Comparison of ENCODE assay signal across 18 cellular contexts in the genomic region with DNA sequence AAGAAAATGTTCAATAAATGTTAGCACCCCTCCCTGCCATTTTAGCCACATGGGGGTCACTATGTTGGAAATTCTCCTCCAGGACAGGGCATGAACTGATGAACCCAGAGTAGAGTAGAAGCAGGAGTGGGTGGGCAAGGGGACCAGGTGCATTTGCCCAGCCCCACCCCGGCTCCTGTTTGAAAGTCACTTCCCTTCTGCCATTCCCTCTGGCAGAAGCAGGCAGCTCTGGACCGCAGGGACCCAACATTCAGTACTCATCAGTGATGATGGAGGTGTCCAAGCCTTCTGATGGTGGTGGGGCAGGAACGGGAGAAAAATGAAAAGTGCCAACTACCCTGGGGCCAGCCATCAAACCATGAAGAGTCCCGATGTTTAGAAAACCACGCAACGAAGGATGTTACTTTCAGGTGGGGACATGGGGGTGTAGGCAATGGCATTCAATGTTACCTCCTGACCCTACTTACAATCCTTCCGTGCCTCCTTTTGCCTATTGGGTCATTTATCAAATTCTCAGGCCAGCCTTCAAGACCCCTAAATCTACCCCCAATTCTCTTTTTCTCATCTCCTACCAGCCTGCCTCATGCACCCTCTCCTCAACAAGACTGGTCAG. TPM values are rescaled to one million over a fixed set of nuclear protein-coding genes. Genes with fewer than 3 reads are reported as not detected.
DNase-seq lines count a peak whose midpoint lies in the region; ATAC-seq, FAIRE-seq and TF ChIP-seq lines count a peak whose summit lies in the region.
"Had no signal": no experiment of that assay in that cellular context is flagged by ENCODE, and none has a peak within 500 bp of the region (broad histone marks: within the 10 kb centered on the region; RNA-seq: fewer than 3 reads in every experiment).

No MANE protein-coding gene starts in this region.

- H3K36me3 Mint-ChIP-seq in astrocyte (ENCODE audit: low read depth, unreplicated experiment) (peaks cover 40% of the 10 kb centered on the region), memory B cell (peaks cover 25% of the 10 kb centered on the region)

- H3K79me2 ChIP-seq in astrocyte (ENCODE audit: insufficient read depth, low read length) = no peaks in the 10 kb centered on the region

- H4K20me1 ChIP-seq in astrocyte (ENCODE audit: insufficient read depth, low read length) = peaks cover 22% of the 10 kb centered on the region
- H4K20me1 ChIP-seq: BLaER1 had no signal

- H3K36me3 ChIP-seq in astrocyte (ENCODE audit: insufficient read depth, low read length) (peaks cover 8% of the 10 kb centered on the region), vagina (peaks cover 0 to 12% of the 10 kb centered on the region in 2 donors)

- no peak overlapping the region for H3K9ac ChIP-seq in astrocyte (ENCODE audit: low read length)
- H3K9ac ChIP-seq: BLaER1 had no signal

- H3K27ac ChIP-seq in astrocyte (ENCODE audit: low read depth, low read length) = no peak overlapping the region
- no peak overlapping the region for H3K27ac ChIP-seq in vagina
- H3K27ac ChIP-seq: BLaER1 had no signal

- no peak overlapping the region for H3K4me2 ChIP-seq in astrocyte (ENCODE audit: low read length)
- H3K4me2 ChIP-seq: BLaER1 had no signal

- no peak for TF ChIP-seq POLR2A in vagina (IDR thresholded peaks at IDR 0.05)

- peaks cover 14% of the 10 kb centered on the region for H3K4me1 Mint-ChIP-seq in astrocyte (ENCODE audit: low read depth, unreplicated experiment)
- peaks cover 5% of the 10 kb centered on the region for H3K4me1 Mint-ChIP-seq in memory B cell

- H3K4me1 ChIP-seq in astrocyte (ENCODE audit: insufficient read depth, low read length) (peaks cover 9% of the 10 kb centered on the region), vagina (peaks cover 22% of the 10 kb centered on the region)
- H3K4me1 ChIP-seq: BLaER1, HAP-1 had no signal

- H3K9me3 ChIP-seq in astrocyte (ENCODE audit: insufficient read depth, low read depth, low read length) (no peaks in the 10 kb centered on the region), vagina (no peaks in the 10 kb centered on the region)
- H3K9me3 ChIP-seq: BLaER1, Caco-2, HAP-1 had no signal

- H3K27me3 ChIP-seq in astrocyte (ENCODE audit: insufficient read depth, low read length) (no peaks in the 10 kb centered on the region), vagina (no peaks in the 10 kb centered on the region)
- H3K27me3 ChIP-seq: BLaER1 had no signal

- H3K4me3 Mint-ChIP-seq in astrocyte (ENCODE audit: unreplicated experiment) = peak overlapping the region; percentile 27
- H3K4me3 Mint-ChIP-seq in memory B cell = no peak overlapping the region
- H3K4me3 Mint-ChIP-seq: CD8-positive, alpha-beta memory T cell had no signal

- H3K27me3 Mint-ChIP-seq in astrocyte (ENCODE audit: low read depth, unreplicated experiment) (peaks cover 18% of the 10 kb centered on the region), memory B cell (no peaks in the 10 kb centered on the region)
- H3K27me3 Mint-ChIP-seq: CD8-positive, alpha-beta memory T cell had no signal

- H3K27ac Mint-ChIP-seq in astrocyte (ENCODE audit: unreplicated experiment) = no peak overlapping the region
- H3K27ac Mint-ChIP-seq in memory B cell = peak overlapping the region; percentile 43

- no peak for TF ChIP-seq CTCF in astrocyte (IDR thresholded peaks at IDR 0.05; ENCODE audit: insufficient read depth, low read depth, low read length)
- no peak for TF ChIP-seq CTCF in vagina (IDR thresholded peaks at IDR 0.05)
- TF ChIP-seq CTCF in GM10266 (IDR thresholded peaks at IDR 0.05; ENCODE audit: control insufficient read depth, insufficient read depth, low read depth, missing control alignments) = no peak

- FAIRE-seq in astrocyte (lab: Jason Lieb, UNC) = no peak
- FAIRE-seq: GM19239, H1 had no signal

- H3K9me3 Mint-ChIP-seq in astrocyte (ENCODE audit: unreplicated experiment) (peaks cover 4% of the 10 kb centered on the region), memory B cell (no peaks in the 10 kb centered on the region)
- H3K9me3 Mint-ChIP-seq: CD8-positive, alpha-beta memory T cell had no signal

- H3K4me3 ChIP-seq in astrocyte (ENCODE audit: insufficient read depth, low read depth, low read length) = no peak overlapping the region
- H3K4me3 ChIP-seq in vagina = no peak overlapping the region
- H3K4me3 ChIP-seq: BLaER1, HAP-1 had no signal

- ATAC-seq in memory B cell (ENCODE audit: low read depth) (no peak), HG03045 (IDR thresholded peaks at IDR 0.05; ENCODE audit: unreplicated experiment) (no peak), HG02885 (IDR thresholded peaks at IDR 0.05; ENCODE audit: poor library complexity, unreplicated experiment) (no peak)

- peak; percentile 12 for DNase-seq in activated effector memory CD4-positive, alpha-beta T cell treated with anti-CD3 and anti-CD28 coated beads, Interleukin-2, amount 50 U/mL, for 16 hours
- no peak for DNase-seq in activated effector memory CD4-positive, alpha-beta T cell treated with Interleukin-2 at 50 U/mL for 16 hours
- DNase-seq in astrocyte (ENCODE audit: low read depth) (no peak), memory B cell (ENCODE audit: low spot score in 2 of 2) (no peak), vagina (ENCODE audit: extremely low spot score in 2 of 2) (peak; percentile 55 to 72), GM10266 (ENCODE audit: extremely low spot score) (no peak)
- DNase-seq: 8988T; AML-193; Caco-2; CD8-positive, alpha-beta memory T cell; DND-41; GDM1 had no signal

- H2AFZ ChIP-seq in astrocyte (ENCODE audit: low read depth, low read length) = no peak overlapping the region

- intact Hi-C loops in vagina (cut with DNase I) = no loop called here

RNA-seq across cellular contexts. Expression of gene UBAP1L, which starts 17.2 kb away (rescaled TPM):
- 1.8 and 1.9 TPM in 2 replicates for total RNA-seq in astrocyte
- total RNA-seq in vagina = 5.4 TPM

RNA-seq across cellular contexts. Expression of gene KBTBD13, which starts 21.2 kb away (rescaled TPM):
- not detected in 2 replicates for total RNA-seq in astrocyte
- not detected for total RNA-seq in vagina
- total RNA-seq: Caco-2; CD8-positive, alpha-beta memory T cell; H1 had no signal

RNA-seq across cellular contexts. Expression of gene RASL12, which starts 30.0 kb away (rescaled TPM):
- total RNA-seq in astrocyte = 0.32 and 0.36 TPM in 2 replicates
- 85.7 TPM for total RNA-seq in vagina
- total RNA-seq: CD8-positive, alpha-beta memory T cell had no signal

RNA-seq across cellular contexts. Expression of gene PDCD7, which starts 35.9 kb away (rescaled TPM):
- total RNA-seq in astrocyte (12.3 and 15.0 TPM in 2 replicates), vagina (16.5 TPM)

RNA-seq across cellular contexts. Expression of gene SLC51B, which starts 52.6 kb away (rescaled TPM):
- not detected in 2 replicates for total RNA-seq in astrocyte
- total RNA-seq in vagina = not detected
- total RNA-seq: CD8-positive, alpha-beta memory T cell; H1 had no signal

Comparison
In these comparisons a context has a peak if more than half of its experiments do, and no peak if none do; other contexts are left out.
1. DNase-seq: peak in activated effector memory CD4-positive, alpha-beta T cell treated with anti-CD3 and anti-CD28 coated beads, Interleukin-2, amount 50 U/mL, for 16 hours (single experiment) and vagina (2 of 2); none in activated effector memory CD4-positive, alpha-beta T cell treated with Interleukin-2 at 50 U/mL for 16 hours (single experiment), astrocyte (single experiment), memory B cell (0 of 2) and GM10266 (single experiment).
2. RNA of gene RASL12, which starts 30.0 kb away (total RNA-seq): 85.7 TPM in vagina (single experiment); 0.32 to 0.36 TPM in astrocyte; every median in the first group is over 10 times any median in the second.